In the genomic region with DNA sequence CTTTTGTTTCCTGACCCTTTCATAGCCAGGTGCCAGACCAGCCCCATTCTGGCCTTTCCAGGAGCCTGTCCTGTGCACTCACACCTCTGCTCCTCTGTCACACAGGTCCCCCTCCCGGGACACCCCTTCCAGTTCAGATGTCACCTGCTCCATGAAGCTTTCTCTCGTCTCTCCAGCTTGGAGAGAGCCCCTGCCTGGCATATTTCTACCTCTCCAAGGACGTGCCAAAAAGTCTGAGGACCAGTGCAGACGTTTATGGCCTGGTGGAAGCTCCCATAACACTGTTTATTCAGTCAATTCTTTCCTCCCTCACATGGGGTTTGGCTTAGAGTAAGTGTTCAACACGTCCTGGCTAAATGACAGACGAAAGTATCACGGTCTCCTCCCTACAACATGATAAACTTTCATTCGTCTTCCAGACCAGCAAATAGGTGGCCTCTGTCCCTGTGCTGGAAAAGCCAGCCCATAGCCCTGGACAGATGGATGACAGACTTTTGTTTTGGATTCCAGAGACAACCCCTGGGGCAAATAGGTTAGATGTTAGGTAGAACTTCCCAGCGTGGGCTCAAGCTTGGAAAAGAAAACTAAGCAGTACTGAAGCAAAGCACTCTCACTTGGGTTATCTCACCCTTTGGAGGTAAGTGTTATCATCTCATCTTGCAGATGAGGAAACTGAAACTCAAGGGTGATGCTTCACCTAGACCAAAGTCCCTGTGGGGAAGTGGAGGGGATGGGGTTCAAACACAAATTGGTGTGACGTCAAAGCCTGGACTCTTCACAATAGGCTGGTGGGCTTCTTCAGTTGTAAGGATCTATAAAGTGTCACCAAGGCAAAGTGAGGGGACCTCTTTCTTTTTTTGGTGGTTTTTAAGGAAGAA, we compare ENCODE assay signal across 9 cellular contexts. TPM values are rescaled to one million over a fixed set of nuclear protein-coding genes. Genes with fewer than 3 reads are reported as not detected.
DNase-seq lines count a peak whose midpoint lies in the region; ATAC-seq, FAIRE-seq and TF ChIP-seq lines count a peak whose summit lies in the region.
"Had no signal": no experiment of that assay in that cellular context is flagged by ENCODE, and none has a peak within 500 bp of the region (broad histone marks: within the 10 kb centered on the region; RNA-seq: fewer than 3 reads in every experiment).

No MANE protein-coding gene starts in this region.

- H3K27me3 ChIP-seq in CD4-positive, alpha-beta T cell (ENCODE audit: control insufficient read depth, insufficient read depth, low read length) = no peaks in the 10 kb centered on the region
- no peaks in the 10 kb centered on the region for H3K27me3 ChIP-seq in Loucy (ENCODE audit: insufficient read depth, low read length, poor library complexity, severe bottlenecking)
- no peaks in the 10 kb centered on the region for H3K27me3 ChIP-seq in colonic mucosa
- no peaks in the 10 kb centered on the region for H3K27me3 ChIP-seq in pancreas
- no peaks in the 10 kb centered on the region for H3K27me3 ChIP-seq in WERI-Rb-1 (ENCODE audit: insufficient read depth, low read depth, severe bottlenecking)

- peaks cover 64% of the 10 kb centered on the region for H3K4me1 Mint-ChIP-seq in CD4-positive, alpha-beta T cell (ENCODE audit: low read depth)

- H3K36me3 Mint-ChIP-seq in CD4-positive, alpha-beta T cell (ENCODE audit: low read depth) = peaks cover 8% of the 10 kb centered on the region

- H3K27ac ChIP-seq in CD4-positive, alpha-beta T cell (ENCODE audit: low read depth, low read length) = peak overlapping the region; percentile 0
- peak overlapping the region; percentile 51 for H3K27ac ChIP-seq in colonic mucosa
- H3K27ac ChIP-seq in pancreas = peak overlapping the region in 3 of 4 donors; percentile 40 to 84 (median 81)
- H3K27ac ChIP-seq in WERI-Rb-1 = no peak overlapping the region

- no peaks in the 10 kb centered on the region for H3K27me3 Mint-ChIP-seq in CD4-positive, alpha-beta T cell

- H3K27ac Mint-ChIP-seq in CD4-positive, alpha-beta T cell = peak overlapping the region; percentile 86

- no peak for TF ChIP-seq CTCF in CD4-positive, alpha-beta T cell (IDR thresholded peaks at IDR 0.05)
- TF ChIP-seq CTCF in Loucy (conservative IDR thresholded peaks at IDR 0.05; ENCODE audit: low read length) = no peak
- TF ChIP-seq CTCF in colonic mucosa (IDR thresholded peaks at IDR 0.05) = no peak
- TF ChIP-seq CTCF in pancreas (IDR thresholded peaks at IDR 0.05) = no peak
- no peak for TF ChIP-seq CTCF in WERI-Rb-1 (IDR thresholded peaks at IDR 0.05; ENCODE audit: low read depth, low read length)

- H3K4me2 ChIP-seq in Loucy (ENCODE audit: low read depth, low read length, poor library complexity, severe bottlenecking) = peak overlapping the region; percentile 90

- no peaks in the 10 kb centered on the region for H3K9me3 ChIP-seq in CD4-positive, alpha-beta T cell (ENCODE audit: control insufficient read depth, low read length)
- H3K9me3 ChIP-seq in Loucy (ENCODE audit: insufficient read depth, low read depth, low read length) = no peaks in the 10 kb centered on the region
- no peaks in the 10 kb centered on the region for H3K9me3 ChIP-seq in colonic mucosa
- no peaks in the 10 kb centered on the region for H3K9me3 ChIP-seq in pancreas
- H3K9me3 ChIP-seq in WERI-Rb-1 (ENCODE audit: severe bottlenecking) = no peaks in the 10 kb centered on the region

- H3K9ac ChIP-seq in Loucy (ENCODE audit: low read depth, low read length, poor library complexity, severe bottlenecking) (no peak overlapping the region), colonic mucosa (ENCODE audit: low read depth in 2 of 2, low read length in 2 of 2) (peak overlapping the region in 1 of 2 donors; percentile 66)

- H3K9me3 Mint-ChIP-seq in CD4-positive, alpha-beta T cell = no peaks in the 10 kb centered on the region

- DNase-seq in CD4-positive, alpha-beta T cell = peak in 1 of 10 experiments; percentile 8
- DNase-seq in colonic mucosa = no peak
- peak in 1 of 6 donors; percentile 48 for DNase-seq in pancreas
- DNase-seq in AML-193 (lab: John Stamatoyannopoulos, UW) = no peak
- no peak for DNase-seq in midbrain (lab: John Stamatoyannopoulos, UW)
- DNase-seq in WERI-Rb-1 = no peak
- DNase-seq: NCI-H1105 had no signal

- no peaks in the 10 kb centered on the region; the same call in 1 of the 2 replicates for H3K79me2 ChIP-seq in Loucy (ENCODE audit: insufficient read depth, low read length)

- H3K9me2 ChIP-seq in Loucy (replicated peaks; ENCODE audit: low read depth, low read length) = no peaks in the 10 kb centered on the region

- 0 out of 2 replicates have a peak, but pooled peaks cover 4% of the 10 kb centered on the region for H3F3A ChIP-seq in Loucy (ENCODE audit: low read depth)

- no peaks in the 10 kb centered on the region for H4K20me1 ChIP-seq in Loucy (ENCODE audit: insufficient read depth, low read length, poor library complexity, severe bottlenecking)

- H3K4me1 ChIP-seq in Loucy (ENCODE audit: insufficient read depth, low read length, poor library complexity, severe bottlenecking) (peaks cover 46% of the 10 kb centered on the region), colonic mucosa (peaks cover 39% of the 10 kb centered on the region), pancreas (peaks cover 35 to 52% (median 47%) of the 10 kb centered on the region in 3 donors)

- H3K36me3 ChIP-seq in Loucy (ENCODE audit: insufficient read depth, low read length) = no peaks in the 10 kb centered on the region
- no peaks in the 10 kb centered on the region for H3K36me3 ChIP-seq in colonic mucosa
- no peaks in the 10 kb centered on the region for H3K36me3 ChIP-seq in pancreas
- H3K36me3 ChIP-seq in WERI-Rb-1 = peaks cover 7% of the 10 kb centered on the region

- POLR2A ChIA-PET in CD4-positive, alpha-beta T cell (lab: Charles Lee) = interaction anchor here (1.0 to 3.9 kb wide), 5 partner anchors 8 to 56 kb away, joined by 3 to 62 read pairs (median 4); no protein-coding TSS in a partner anchor

- no peak overlapping the region for H2AFZ ChIP-seq in Loucy (ENCODE audit: low read length)

- peak overlapping the region; percentile 89 for H3K4me3 Mint-ChIP-seq in CD4-positive, alpha-beta T cell

- no peak for ATAC-seq in CD4-positive, alpha-beta T cell (ENCODE audit: poor library complexity)
- no peak for ATAC-seq in pancreas
- no peak for ATAC-seq in HG02610 (IDR thresholded peaks at IDR 0.05; ENCODE audit: unreplicated experiment)

- intact Hi-C loops in CD4-positive, alpha-beta T cell (cut with DNase I, micrococcal nuclease) = loop anchor here in 1 of 2 experiments (10.0 kb wide), 1 partner anchor 682 kb away; no protein-coding TSS in a partner anchor
- intact Hi-C loops in colonic mucosa (cut with DNase I) (no loop called here), pancreas (cut with DNase I) (no loop called here)

- H3K4me3 ChIP-seq in Loucy (ENCODE audit: low read length, poor library complexity, severe bottlenecking) (peak overlapping the region; percentile 89), colonic mucosa (peak overlapping the region; percentile 5), pancreas (peak overlapping the region in 3 of 4 donors; percentile 78 to 89 (median 87)), WERI-Rb-1 (ENCODE audit: low read depth, low read length) (no peak overlapping the region)

- FAIRE-seq in pancreas (lab: Jason Lieb, UNC) = no peak

- CTCF ChIA-PET in CD4-positive, alpha-beta T cell (lab: Charles Lee) = interaction anchor here (1.1 to 4.0 kb wide), 2 partner anchors 49 to 73 kb away, joined by 3 to 27 read pairs; no protein-coding TSS in a partner anchor

- WGBS in pancreas, 2 donors = 17 to 21% methylated on average over 10 of the region's 10 CpGs

RNA-seq across cellular contexts. Expression of a gene that starts 52.9 kb away (rescaled TPM):
- 10 to 100 TPM; 62.0 to 63.6 TPM for total RNA-seq in CD4-positive, alpha-beta T cell
- 100 to 1,000 TPM in 1 of 2 donors, 10 to 100 TPM in 1; 99.0 to 149 TPM for total RNA-seq in colonic mucosa
- 100 to 1,000 TPM in 2 of 6 donors, 10 to 100 TPM in 4; 68.4 to 141 (median 89.1) TPM for total RNA-seq in pancreas
- 10 to 100 TPM; 38.1 to 59.8 TPM for polyA plus RNA-seq in pancreas
